31 cellular contexts compared by ENCODE assay signal in the genomic region with DNA sequence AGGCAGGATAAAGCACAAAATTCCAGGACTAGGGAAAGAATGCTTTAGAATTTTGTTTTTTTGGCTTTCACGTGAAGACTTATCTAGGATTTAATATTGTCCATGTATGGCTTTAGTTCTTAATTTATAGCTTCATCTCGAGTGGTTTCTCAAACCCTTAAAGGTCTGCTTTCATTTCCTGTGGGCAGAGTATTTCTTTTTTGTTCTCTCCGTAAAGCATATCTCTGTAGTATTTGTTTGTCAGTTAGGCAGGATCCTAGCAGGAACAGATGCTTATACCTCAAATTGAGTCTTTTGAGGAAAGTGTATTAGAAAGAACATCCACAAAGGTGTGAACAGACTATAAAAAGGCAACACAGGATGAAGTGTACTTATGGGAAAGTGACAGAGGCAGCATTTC.
"Had no signal": no experiment of that assay in that cellular context is flagged by ENCODE, and none has a peak within 500 bp of the region (broad histone marks: within the 10 kb centered on the region; RNA-seq: fewer than 3 reads in every experiment).

No MANE protein-coding gene starts in this region.

- H3K36me3 Mint-ChIP-seq: activated naive CD4-positive, alpha-beta T cell treated with anti-CD3 and anti-CD28 coated beads, Interleukin-2, amount 10 ng/mL, durations not matched to agents 7 days and 5 days; activated naive CD4-positive, alpha-beta T cell treated with anti-CD3 and anti-CD28 coated beads, Interleukin-2, amount 50 U/mL, for 72 hours; activated naive CD8-positive, alpha-beta T cell treated with anti-CD3 and anti-CD28 coated beads, Interleukin-2, amount 10 ng/mL, durations not matched to agents 7 days and 5 days; brain; WTC11 had no signal

- H3K27me3 ChIP-seq: ascending aorta, breast epithelium, cardiac muscle cell, dorsolateral prefrontal cortex, heart left ventricle had no signal

- H3K4me1 Mint-ChIP-seq: activated CD4-positive, alpha-beta memory T cell treated with anti-CD3 and anti-CD28 coated beads, Interleukin-2, amount 10 ng/mL, durations not matched to agents 7 days and 5 days; activated CD4-positive, alpha-beta T cell treated with anti-CD3 and anti-CD28 coated beads, Interleukin-2, amount 10 ng/mL, durations not matched to agents 7 days and 5 days; activated naive CD4-positive, alpha-beta T cell treated with anti-CD3 and anti-CD28 coated beads, Interleukin-2, amount 10 ng/mL, durations not matched to agents 7 days and 5 days; activated naive CD8-positive, alpha-beta T cell treated with anti-CD3 and anti-CD28 coated beads, Interleukin-2, amount 10 ng/mL, durations not matched to agents 7 days and 5 days; brain; endodermal cell had no signal

- H3K4me3 Mint-ChIP-seq: activated CD4-positive, alpha-beta memory T cell treated with anti-CD3 and anti-CD28 coated beads, Interleukin-2, amount 10 ng/mL, durations not matched to agents 7 days and 5 days; activated CD4-positive, alpha-beta T cell treated with anti-CD3 and anti-CD28 coated beads, Interleukin-2, amount 10 ng/mL, durations not matched to agents 7 days and 5 days; activated naive CD4-positive, alpha-beta T cell treated with anti-CD3 and anti-CD28 coated beads, Interleukin-2, amount 10 ng/mL, durations not matched to agents 7 days and 5 days; activated naive CD8-positive, alpha-beta T cell treated with anti-CD3 and anti-CD28 coated beads, Interleukin-2, amount 10 ng/mL, durations not matched to agents 7 days and 5 days; activated T-cell treated with anti-CD3 and anti-CD28 coated beads, Interleukin-2, amount 50 U/mL, for 24 hours; activated T-cell treated with anti-CD3 and anti-CD28 coated beads, Interleukin-2, amount 50 U/mL, for 72 hours; brain; dendritic cell treated with granulocyte-macrophage colony-stimulating factor and Interleukin-4, amounts not matched to agents 40 ng/mL and 50 ng/mL, for 4 days; endodermal cell; WTC11 had no signal

- H3K36me3 ChIP-seq: ascending aorta, breast epithelium, cardiac muscle cell, heart left ventricle had no signal

- H3K4me3 ChIP-seq: ascending aorta, breast epithelium, cardiac muscle cell, coronary artery, dorsolateral prefrontal cortex, heart left ventricle had no signal

- H3K4me1 ChIP-seq: ascending aorta, breast epithelium, heart left ventricle had no signal

- H3K27me3 Mint-ChIP-seq: activated CD4-positive, alpha-beta memory T cell treated with anti-CD3 and anti-CD28 coated beads, Interleukin-2, amount 10 ng/mL, durations not matched to agents 7 days and 5 days; activated CD4-positive, alpha-beta T cell treated with anti-CD3 and anti-CD28 coated beads, Interleukin-2, amount 10 ng/mL, durations not matched to agents 7 days and 5 days; activated naive CD4-positive, alpha-beta T cell treated with anti-CD3 and anti-CD28 coated beads, Interleukin-2, amount 10 ng/mL, durations not matched to agents 7 days and 5 days; activated naive CD8-positive, alpha-beta T cell treated with anti-CD3 and anti-CD28 coated beads, Interleukin-2, amount 10 ng/mL, durations not matched to agents 7 days and 5 days; activated T-cell treated with anti-CD3 and anti-CD28 coated beads, Interleukin-2, amount 50 U/mL, for 24 hours; dendritic cell treated with granulocyte-macrophage colony-stimulating factor and Interleukin-4, amounts not matched to agents 40 ng/mL and 50 ng/mL, for 4 days had no signal

- H3K27ac ChIP-seq: ascending aorta, breast epithelium, cardiac muscle cell, coronary artery, heart left ventricle, VCaP had no signal

- H3K9me3 ChIP-seq: ascending aorta, breast epithelium, heart left ventricle had no signal

- H3K27ac Mint-ChIP-seq: activated CD4-positive, alpha-beta memory T cell treated with anti-CD3 and anti-CD28 coated beads, Interleukin-2, amount 10 ng/mL, durations not matched to agents 7 days and 5 days; activated CD4-positive, alpha-beta T cell treated with anti-CD3 and anti-CD28 coated beads, Interleukin-2, amount 10 ng/mL, durations not matched to agents 7 days and 5 days; activated naive CD4-positive, alpha-beta T cell treated with anti-CD3 and anti-CD28 coated beads, Interleukin-2, amount 10 ng/mL, durations not matched to agents 7 days and 5 days; activated naive CD4-positive, alpha-beta T cell treated with anti-CD3 and anti-CD28 coated beads, Interleukin-2, amount 50 U/mL, for 72 hours; activated naive CD8-positive, alpha-beta T cell treated with anti-CD3 and anti-CD28 coated beads, Interleukin-2, amount 10 ng/mL, durations not matched to agents 7 days and 5 days; activated T-cell treated with anti-CD3 and anti-CD28 coated beads, Interleukin-2, amount 50 U/mL, for 24 hours; activated T-cell treated with anti-CD3 and anti-CD28 coated beads, Interleukin-2, amount 50 U/mL, for 72 hours; brain; dendritic cell treated with granulocyte-macrophage colony-stimulating factor and Interleukin-4, amounts not matched to agents 40 ng/mL and 50 ng/mL, for 4 days; endodermal cell; WTC11 had no signal

- DNase-seq: activated CD4-positive, alpha-beta memory T cell treated with anti-CD3 and anti-CD28 coated beads, Interleukin-2, amount 10 ng/mL, durations not matched to agents 7 days and 5 days; activated CD4-positive, alpha-beta T cell treated with anti-CD3 and anti-CD28 coated beads for 1 hour; activated CD4-positive, alpha-beta T cell treated with anti-CD3 and anti-CD28 coated beads for 4 hours; activated CD4-positive, alpha-beta T cell treated with anti-CD3 and anti-CD28 coated beads, Interleukin-2, amount 10 ng/mL, durations not matched to agents 7 days and 5 days; activated CD4-positive, alpha-beta T cell treated with anti-CD3 and anti-CD28 coated beads, Interleukin-2, amount 50 U/mL, for 4 hours; activated CD8-positive, alpha-beta memory T cell treated with anti-CD3 and anti-CD28 coated beads, Interleukin-2, amount 50 U/mL, for 48 hours; activated gamma-delta T cell; activated naive CD4-positive, alpha-beta T cell; activated naive CD4-positive, alpha-beta T cell treated with anti-CD3 and anti-CD28 coated beads, Interleukin-2, amount 10 ng/mL, durations not matched to agents 7 days and 5 days; activated naive CD8-positive, alpha-beta T cell treated with anti-CD3 and anti-CD28 coated beads, Interleukin-2, amount 10 ng/mL, durations not matched to agents 7 days and 5 days; activated T-cell treated with anti-CD3 and anti-CD28 coated beads for 4 hours; activated T-cell treated with anti-CD3 and anti-CD28 coated beads, Interleukin-2, amount 50 U/mL, for 24 hours; activated T-cell treated with anti-CD3 and anti-CD28 coated beads, Interleukin-2, amount 50 U/mL, for 72 hours; central memory CD4-positive, alpha-beta T cell; cerebellar nuclear complex; dorsolateral prefrontal cortex; effector memory CD4-positive, alpha-beta T cell; endodermal cell; foreskin fibroblast; heart left ventricle; T-helper 2 cell had no signal

- ATAC-seq: activated naive CD4-positive, alpha-beta T cell treated with anti-CD3 and anti-CD28 coated beads, Interleukin-2, amount 50 U/mL, for 72 hours; activated T-cell treated with anti-CD3 and anti-CD28 coated beads, Interleukin-2, amount 50 U/mL, for 72 hours; esophagus mucosa; heart left ventricle; WTC11 had no signal

- H3K9me3 Mint-ChIP-seq: brain, endodermal cell, WTC11 had no signal
